15 cellular contexts compared by ENCODE assay signal in genomic region chr5:128346038-128346437, GRCh38.
DNase-seq lines count a peak whose midpoint lies in the region; ATAC-seq and TF ChIP-seq lines count a peak whose summit lies in the region.
"Had no signal": no experiment of that assay in that cellular context is flagged by ENCODE, and none has a peak within 500 bp of the region (broad histone marks: within the 10 kb centered on the region; RNA-seq: fewer than 3 reads in every experiment).

No MANE protein-coding gene starts in this region.

- peak; percentile 67 to 86 (median 82) for ATAC-seq in heart left ventricle
- peak; percentile 81 to 95 for ATAC-seq in gastrocnemius medialis
- ATAC-seq in HG03095 (IDR thresholded peaks at IDR 0.05; ENCODE audit: unreplicated experiment): no peak
- no peak for ATAC-seq in GM19023 (IDR thresholded peaks at IDR 0.05; ENCODE audit: unreplicated experiment)
- ATAC-seq: HepG2 had no signal

- H3K4me3 ChIP-seq in heart left ventricle (peak overlapping the region in 1 of 12 donors; percentile 1), right atrium auricular region (no peak overlapping the region), gastrocnemius medialis (no peak overlapping the region), uterus (no peak overlapping the region)

- intact Hi-C loops in heart left ventricle (cut with DNase I): loop anchor here in 2 of 10 donors (5.0 to 10.0 kb wide), 2 partner anchors 59 to 151 kb away; no protein-coding TSS in a partner anchor
- intact Hi-C loops in gastrocnemius medialis (cut with DNase I; ENCODE audit: low total_unique reads): no loop called here
- intact Hi-C loops in uterus (cut with DNase I; ENCODE audit: low total_unique reads): no loop called here

- H3K4me1 ChIP-seq in heart left ventricle: peaks cover 0 to 24% (median 4%) of the 10 kb centered on the region in 12 donors
- H3K4me1 ChIP-seq in right atrium auricular region: no peaks in the 10 kb centered on the region
- H3K4me1 ChIP-seq in gastrocnemius medialis: peaks cover 19 to 22% of the 10 kb centered on the region in 2 donors
- no peaks in the 10 kb centered on the region for H3K4me1 ChIP-seq in uterus
- H3K4me1 ChIP-seq: BE2C, Caco-2 had no signal

- H3K9me3 ChIP-seq in heart left ventricle (no peaks in the 10 kb centered on the region), right atrium auricular region (no peaks in the 10 kb centered on the region), gastrocnemius medialis (no peaks in the 10 kb centered on the region), uterus (no peaks in the 10 kb centered on the region)
- H3K9me3 ChIP-seq: BE2C, Caco-2 had no signal

- WGBS in heart left ventricle, 4 donors: 35 to 41% (median 36%) methylated on average over 3 of the region's 3 CpGs

- no peak for TF ChIP-seq CTCF in 22Rv1 (IDR thresholded peaks at IDR 0.05)
- no peak for TF ChIP-seq CTCF in heart left ventricle (IDR thresholded peaks at IDR 0.05)
- no peak for TF ChIP-seq CTCF in right atrium auricular region (IDR thresholded peaks at IDR 0.05)
- TF ChIP-seq CTCF in gastrocnemius medialis (IDR thresholded peaks at IDR 0.05 in 4 of 5, conservative IDR thresholded peaks at IDR 0.05 in 1 of 5): no peak
- no peak for TF ChIP-seq CTCF in uterus (IDR thresholded peaks at IDR 0.05)

- H3K27me3 ChIP-seq in heart left ventricle (no peaks in the 10 kb centered on the region), right atrium auricular region (no peaks in the 10 kb centered on the region), gastrocnemius medialis (no peaks in the 10 kb centered on the region), uterus (no peaks in the 10 kb centered on the region)
- H3K27me3 ChIP-seq: BE2C had no signal

- DNase-seq in heart left ventricle: no peak
- no peak for DNase-seq in right atrium auricular region (ENCODE audit: low spot score)
- DNase-seq in gastrocnemius medialis: no peak
- no peak for DNase-seq in uterus
- DNase-seq: ACHN; BE2C; C1 segment of cervical spinal cord; Caco-2; CD4-positive, CD25-positive, alpha-beta regulatory T cell; CD8-positive, alpha-beta memory T cell; H9 had no signal

- TF ChIP-seq POLR2A in heart left ventricle (IDR thresholded peaks at IDR 0.05) (no peak), gastrocnemius medialis (IDR thresholded peaks at IDR 0.05) (no peak), uterus (IDR thresholded peaks at IDR 0.05) (no peak)

- H3K36me3 ChIP-seq in heart left ventricle: peaks cover 0 to 13% (median 0%) of the 10 kb centered on the region in 9 donors
- H3K36me3 ChIP-seq in right atrium auricular region: no peaks in the 10 kb centered on the region
- no peaks in the 10 kb centered on the region for H3K36me3 ChIP-seq in gastrocnemius medialis
- no peaks in the 10 kb centered on the region for H3K36me3 ChIP-seq in uterus
- H3K36me3 ChIP-seq: BE2C had no signal

- in situ Hi-C loops in gastrocnemius medialis (cut with MboI; ENCODE audit: low sequenced_read_pairs in 4 of 4): no loop called here

- peak overlapping the region; percentile 38 for H3K27ac ChIP-seq in 22Rv1
- H3K27ac ChIP-seq in heart left ventricle: peak overlapping the region in 10 of 12 donors; percentile 7 to 71 (median 54)
- H3K27ac ChIP-seq in right atrium auricular region: peak overlapping the region; percentile 1 to 21
- peak overlapping the region in 3 of 4 donors; percentile 43 to 54 (median 51) for H3K27ac ChIP-seq in gastrocnemius medialis
- no peak overlapping the region for H3K27ac ChIP-seq in uterus

Comparison
In these comparisons a context has a peak if more than half of its experiments do, and no peak if none do; other contexts are left out.
1. H3K27ac ChIP-seq: peak in 22Rv1 (single experiment), heart left ventricle (10 of 12), right atrium auricular region (2 of 2) and gastrocnemius medialis (3 of 4); none in uterus (0 of 2).
2. ATAC-seq: peak in heart left ventricle (4 of 4) and gastrocnemius medialis (2 of 2); none in HG03095 (single experiment) and GM19023 (single experiment).